Comparison of ENCODE assay signal across 2 cellular contexts in genomic region chr12:107318554-107318803, GRCh38.
TF ChIP-seq lines count a peak whose summit lies in the region.

No MANE protein-coding gene starts in this region.

TF ChIP-seq in SK-N-SH, 30 proteins besides CTCF, POLR2A, EP300 and RAD21 (continued from another document):
- TF ChIP-seq, protein P1, sequence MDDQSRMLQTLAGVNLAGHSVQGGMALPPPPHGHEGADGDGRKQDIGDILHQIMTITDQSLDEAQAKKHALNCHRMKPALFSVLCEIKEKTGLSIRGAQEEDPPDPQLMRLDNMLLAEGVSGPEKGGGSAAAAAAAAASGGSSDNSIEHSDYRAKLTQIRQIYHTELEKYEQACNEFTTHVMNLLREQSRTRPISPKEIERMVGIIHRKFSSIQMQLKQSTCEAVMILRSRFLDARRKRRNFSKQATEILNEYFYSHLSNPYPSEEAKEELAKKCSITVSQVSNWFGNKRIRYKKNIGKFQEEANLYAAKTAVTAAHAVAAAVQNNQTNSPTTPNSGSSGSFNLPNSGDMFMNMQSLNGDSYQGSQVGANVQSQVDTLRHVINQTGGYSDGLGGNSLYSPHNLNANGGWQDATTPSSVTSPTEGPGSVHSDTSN (IDR thresholded peaks at IDR 0.05), result no peak
- TF ChIP-seq POLR2AphosphoS5 (IDR thresholded peaks at IDR 0.05; ENCODE audit: low read depth, low read length) (no peak), GATA2 (CRISPR knock-in tag; IDR thresholded peaks at IDR 0.05) (no peak)
TF ChIP-seq in SK-N-SH: peak in this region for 0.

TF ChIP-seq in SK-N-SH treated with all-trans-retinoic acid at 6 μM for 48 hours, 23 proteins besides CTCF, POLR2A, EP300 and RAD21 (continued from another document):
- TF ChIP-seq, protein P2, sequence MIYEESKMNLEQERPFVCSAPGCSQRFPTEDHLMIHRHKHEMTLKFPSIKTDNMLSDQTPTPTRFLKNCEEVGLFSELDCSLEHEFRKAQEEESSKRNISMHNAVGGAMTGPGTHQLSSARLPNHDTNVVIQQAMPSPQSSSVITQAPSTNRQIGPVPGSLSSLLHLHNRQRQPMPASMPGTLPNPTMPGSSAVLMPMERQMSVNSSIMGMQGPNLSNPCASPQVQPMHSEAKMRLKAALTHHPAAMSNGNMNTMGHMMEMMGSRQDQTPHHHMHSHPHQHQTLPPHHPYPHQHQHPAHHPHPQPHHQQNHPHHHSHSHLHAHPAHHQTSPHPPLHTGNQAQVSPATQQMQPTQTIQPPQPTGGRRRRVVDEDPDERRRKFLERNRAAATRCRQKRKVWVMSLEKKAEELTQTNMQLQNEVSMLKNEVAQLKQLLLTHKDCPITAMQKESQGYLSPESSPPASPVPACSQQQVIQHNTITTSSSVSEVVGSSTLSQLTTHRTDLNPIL (CRISPR knock-in tag; IDR thresholded peaks at IDR 0.05; ENCODE audit: low read depth), result no peak
- TF ChIP-seq ARNTL (CRISPR knock-in tag; IDR thresholded peaks at IDR 0.05; ENCODE audit: borderline replicate concordance, low read depth) (no peak), OSR1 (CRISPR knock-in tag; IDR thresholded peaks at IDR 0.05) (no peak), ZFP3 (CRISPR knock-in tag; IDR thresholded peaks at IDR 0.05) (no peak), ZNF565 (CRISPR knock-in tag; conservative IDR thresholded peaks at IDR 0.05; ENCODE audit: low read depth) (no peak), GLIS3 (CRISPR knock-in tag; IDR thresholded peaks at IDR 0.05) (no peak), BACH2 (CRISPR knock-in tag; IDR thresholded peaks at IDR 0.05; ENCODE audit: borderline replicate concordance) (no peak)
